In genomic region chr12:44812062-44812461, GRCh38 we compare ENCODE assay signal across 1 cellular context.
TF ChIP-seq lines count a peak whose summit lies in the region.

No MANE protein-coding gene starts in this region.

TF ChIP-seq in H1, 55 proteins besides CTCF, POLR2A, EP300 and RAD21 (continued from another document):
- TF ChIP-seq CHD7 (IDR thresholded peaks at IDR 0.05; ENCODE audit: insufficient replicate concordance, low read length), result no peak
- TF ChIP-seq NANOG (IDR thresholded peaks at IDR 0.05; ENCODE audit: insufficient read depth, low read depth, low read length, poor library complexity, severe bottlenecking), result no peak
- no peak for TF ChIP-seq SIX5 (IDR thresholded peaks at IDR 0.05; ENCODE audit: low read depth, low read length)
- no peak for TF ChIP-seq SP2 (IDR thresholded peaks at IDR 0.05; ENCODE audit: low read length)
- no peak for TF ChIP-seq HDAC6 (IDR thresholded peaks at IDR 0.05; ENCODE audit: low read depth, low read length)
- TF ChIP-seq ATF3 (IDR thresholded peaks at IDR 0.05; ENCODE audit: insufficient read depth, low read depth, low read length), result no peak
- TF ChIP-seq BCL11A (IDR thresholded peaks at IDR 0.05; ENCODE audit: low read depth in 2 of 2, low read length in 2 of 2), result no peak
- no peak for TF ChIP-seq KDM5A (IDR thresholded peaks at IDR 0.05; ENCODE audit: low read length)
- no peak for TF ChIP-seq ZNF274 (IDR thresholded peaks at IDR 0.05; ENCODE audit: borderline replicate concordance, extremely low read depth, low read length)
